ENCODE assay signal across 9 cellular contexts in genomic region chr3:155457591-155457990, GRCh38.
"Had no signal": no experiment of that assay in that cellular context is flagged by ENCODE, and none has a peak within 500 bp of the region (broad histone marks: within the 10 kb centered on the region; RNA-seq: fewer than 3 reads in every experiment).

No MANE protein-coding gene starts in this region.

- H3K27ac ChIP-seq: GM23248, KMS-11 had no signal

- H3K4me3 ChIP-seq: GM23248, HAP-1 had no signal

- ATAC-seq: HCT116 had no signal

- H3K4me2 ChIP-seq: KMS-11 had no signal

- DNase-seq: GM23248, GOT3, H7, HFFc6, KBM-7 had no signal

- FAIRE-seq: HTR-8/SVneo had no signal

- H3K9me3 ChIP-seq: HAP-1 had no signal

- H2AFZ ChIP-seq: GM23248 had no signal

- H3K9ac ChIP-seq: GM23248, KMS-11 had no signal

- H3K36me3 ChIP-seq: HAP-1 had no signal
